Comparison of ENCODE assay signal across 1 cellular context in genomic region chrX:1306909-1307625, GRCh38.
TF ChIP-seq lines count a peak whose summit lies in the region.

No MANE protein-coding gene starts in this region.

TF ChIP-seq in H1, 55 proteins besides CTCF, POLR2A, EP300 and RAD21:
- no peak for TF ChIP-seq MAFK (IDR thresholded peaks at IDR 0.05; ENCODE audit: low read depth, low read length)
- TF ChIP-seq SIN3A (conservative IDR thresholded peaks at IDR 0.05 in 1 of 2, IDR thresholded peaks at IDR 0.05 in 1 of 2; ENCODE audit: low read depth in 1 of 2, low read length in 2 of 2), result no peak
- TF ChIP-seq ATF2 (IDR thresholded peaks at IDR 0.05; ENCODE audit: low read length), result 0 out of 2 replicates have a peak, but pooled peaks have one; percentile 22
- no peak for TF ChIP-seq ATF3 (IDR thresholded peaks at IDR 0.05; ENCODE audit: insufficient read depth, low read depth, low read length)
- TF ChIP-seq SRF (IDR thresholded peaks at IDR 0.05; ENCODE audit: low read depth, low read length), result no peak
- no peak for TF ChIP-seq CEBPB (IDR thresholded peaks at IDR 0.05; ENCODE audit: low read depth, low read length)
- TF ChIP-seq CBX5 (IDR thresholded peaks at IDR 0.05; ENCODE audit: low read depth, low read length), result no peak
- no peak for TF ChIP-seq BRCA1 (IDR thresholded peaks at IDR 0.05; ENCODE audit: low read depth, low read length)
- TF ChIP-seq JUN (IDR thresholded peaks at IDR 0.05; ENCODE audit: low read depth, low read length), result no peak
- no peak for TF ChIP-seq CBX8 (IDR thresholded peaks at IDR 0.05; ENCODE audit: borderline replicate concordance, low read depth, low read length)
- TF ChIP-seq SUZ12 (IDR thresholded peaks at IDR 0.05; ENCODE audit: low read length), result no peak
- TF ChIP-seq TAF1 (IDR thresholded peaks at IDR 0.05; ENCODE audit: low read depth, low read length), result no peak
- no peak for TF ChIP-seq ASH2L (IDR thresholded peaks at IDR 0.05; ENCODE audit: low read length)
- TF ChIP-seq BACH1 (IDR thresholded peaks at IDR 0.05; ENCODE audit: low read length), result no peak
- peak; percentile 24 to 100; a peak in 2 of 4 replicates for TF ChIP-seq HDAC2 (IDR thresholded peaks at IDR 0.05; ENCODE audit: borderline replicate concordance in 1 of 2, low read depth in 2 of 2, low read length in 2 of 2)
- TF ChIP-seq KDM1A (IDR thresholded peaks at IDR 0.05; ENCODE audit: borderline replicate concordance, low read length), result peak; percentile 99
- no peak for TF ChIP-seq TEAD4 (IDR thresholded peaks at IDR 0.05; ENCODE audit: low read depth, low read length)
- no peak for TF ChIP-seq SAP30 (IDR thresholded peaks at IDR 0.05; ENCODE audit: insufficient read depth, insufficient replicate concordance, low read length)
- no peak for TF ChIP-seq MAX (IDR thresholded peaks at IDR 0.05)
- no peak for TF ChIP-seq HDAC6 (IDR thresholded peaks at IDR 0.05; ENCODE audit: low read depth, low read length)
